8 cellular contexts compared by ENCODE assay signal in the genomic region with DNA sequence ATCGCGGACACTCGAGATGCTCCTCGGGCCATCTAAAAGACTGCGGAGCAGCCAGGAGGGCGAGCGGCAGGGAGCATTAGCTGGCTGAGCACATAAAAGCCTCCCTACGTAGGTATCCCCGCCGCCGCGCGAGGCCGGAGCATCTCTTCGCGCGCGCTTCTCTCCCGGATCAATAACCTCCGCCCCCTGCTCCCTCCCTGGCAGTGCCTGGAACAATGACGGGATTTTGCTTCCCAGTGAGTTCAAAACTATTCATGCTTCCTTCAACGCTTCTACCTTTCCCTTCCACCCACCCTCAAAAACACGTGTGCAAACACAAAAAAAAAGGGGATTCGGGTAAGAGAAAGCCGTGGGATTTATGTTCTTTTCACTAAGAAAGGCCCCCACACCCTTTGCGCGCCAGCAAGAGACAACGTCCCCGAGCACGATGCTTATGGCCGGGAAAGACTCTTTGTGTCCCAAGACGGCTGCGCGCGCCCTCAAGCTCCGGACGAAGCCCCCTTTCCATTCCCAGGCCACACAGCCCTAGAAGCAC. TPM values are rescaled to one million over a fixed set of nuclear protein-coding genes. Genes with fewer than 3 reads are reported as not detected.
A peak's percentile ranks its signal among the peaks of the same experiment; 100 is the strongest.
DNase-seq lines count a peak whose midpoint lies in the region; TF ChIP-seq lines count a peak whose summit lies in the region.

No MANE protein-coding gene starts in this region.

- TF ChIP-seq CTCF in epithelial cell of esophagus (IDR thresholded peaks at IDR 0.05; ENCODE audit: insufficient read depth, low read depth, low read length, missing control alignments) (no peak), stomach (IDR thresholded peaks at IDR 0.05) (no peak)

- H3K4me1 ChIP-seq in mucosa of rectum (ENCODE audit: control insufficient read depth in 2 of 2, insufficient read depth in 2 of 2, low read length in 2 of 2) (peaks cover 4 to 9% of the 10 kb centered on the region in 2 donors), stomach (peaks cover 13 to 33% (median 16%) of the 10 kb centered on the region in 4 donors)

- H3K9me3 ChIP-seq in mucosa of rectum (ENCODE audit: control insufficient read depth in 2 of 2, low read length in 2 of 2) (no peaks in the 10 kb centered on the region), stomach (no peaks in the 10 kb centered on the region)

- intact Hi-C loops in stomach (cut with DNase I; ENCODE audit: low total_unique reads), result no loop called here

- H3K4me3 ChIP-seq in epithelial cell of esophagus (ENCODE audit: low read length), result peak overlapping the region; percentile 43
- H3K4me3 ChIP-seq in mucosa of rectum (ENCODE audit: low read length in 2 of 2), result peak overlapping the region; percentile 67 to 85
- peak overlapping the region; percentile 67 to 86 (median 77) for H3K4me3 ChIP-seq in stomach

- H3K36me3 ChIP-seq in mucosa of rectum (ENCODE audit: control insufficient read depth in 2 of 2, insufficient read depth in 2 of 2, low read length in 2 of 2) (peaks cover 6 to 11% of the 10 kb centered on the region in 2 donors), stomach (peaks cover 6 to 25% (median 22%) of the 10 kb centered on the region in 4 donors)

- peak overlapping the region; percentile 72 to 81 for H3K9ac ChIP-seq in mucosa of rectum (ENCODE audit: low read depth in 1 of 2, low read length in 2 of 2)

- TF ChIP-seq EP300 in stomach (IDR thresholded peaks at IDR 0.05), result no peak

- DNase-seq in NCI-H187 (lab: John Stamatoyannopoulos, UW) (peak; percentile 37 to 40), NCI-H187 treated with DMSO at 0.1 percent for 48 hours (lab: John Stamatoyannopoulos, UW) (no peak), NCI-H345 (lab: John Stamatoyannopoulos, UW) (peak; percentile 76), epithelial cell of esophagus (ENCODE audit: low read depth) (peak; percentile 19), stomach (peak; percentile 48), A172 (ENCODE audit: low spot score) (no peak)
- DNase-seq in activated CD8-positive, alpha-beta memory T cell treated with anti-CD3 and anti-CD28 coated beads, Interleukin-2, amount 50 U/mL, for 4 hours, result peak; percentile 39

- no peaks in the 10 kb centered on the region for H3K27me3 ChIP-seq in mucosa of rectum (ENCODE audit: control insufficient read depth in 2 of 2, insufficient read depth in 2 of 2, low read length in 2 of 2)
- H3K27me3 ChIP-seq in stomach, result no peaks in the 10 kb centered on the region

- 0 to 3% (median 2%) methylated on average over 37 of the region's 37 CpGs for WGBS in stomach, 5 donors

- H3K27ac ChIP-seq in mucosa of rectum (ENCODE audit: low read depth in 2 of 2, low read length in 2 of 2) (peak overlapping the region; percentile 67 to 68), stomach (peak overlapping the region in 4 of 5 donors; percentile 69 to 86 (median 80))

- TF ChIP-seq POLR2A in stomach (IDR thresholded peaks at IDR 0.05), result no peak

RNA-seq across cellular contexts. Expression of a gene that starts 0.9 kb away (rescaled TPM):
- 100 to 1,000 TPM in 1 of 5 donors, 10 to 100 TPM in 4; 24.5 to 324 (median 34.9) TPM for total RNA-seq in stomach
- 10 to 100 TPM; 32.1 to 41.5 (median 41.4) TPM for polyA plus RNA-seq in stomach
- total RNA-seq in A172 (2014; rRNA removed; shearing (Covaris generic)), result 22.2 and 29.7 TPM in 2 replicates

RNA-seq across cellular contexts. Expression of a gene that starts 28.5 kb away (rescaled TPM):
- total RNA-seq in stomach, result 100 to 1,000 TPM; 621 to 929 (median 784) TPM
- 1,000 to 10,000 TPM in 2 of 3 donors, 100 to 1,000 TPM in 1; 969 to 2,679 (median 1,248) TPM for polyA plus RNA-seq in stomach
- 1,859 and 2,439 TPM in 2 replicates for total RNA-seq in A172 (2014; rRNA removed; shearing (Covaris generic))

Comparison
In these comparisons a context has a peak if more than half of its experiments do, and no peak if none do; other contexts are left out.
1. DNase-seq: peak in NCI-H187 (2 of 2), NCI-H345 (single experiment), activated CD8-positive, alpha-beta memory T cell treated with anti-CD3 and anti-CD28 coated beads, Interleukin-2, amount 50 U/mL, for 4 hours (single experiment), epithelial cell of esophagus (single experiment) and stomach (single experiment); none in NCI-H187 treated with DMSO at 0.1 percent for 48 hours (single experiment) and A172 (single experiment).
2. Peak in every context shown above with its lines, with median percentiles within 50 percentile points of each other: H3K4me3 ChIP-seq.